11 cellular contexts compared by ENCODE assay signal in the genomic region with DNA sequence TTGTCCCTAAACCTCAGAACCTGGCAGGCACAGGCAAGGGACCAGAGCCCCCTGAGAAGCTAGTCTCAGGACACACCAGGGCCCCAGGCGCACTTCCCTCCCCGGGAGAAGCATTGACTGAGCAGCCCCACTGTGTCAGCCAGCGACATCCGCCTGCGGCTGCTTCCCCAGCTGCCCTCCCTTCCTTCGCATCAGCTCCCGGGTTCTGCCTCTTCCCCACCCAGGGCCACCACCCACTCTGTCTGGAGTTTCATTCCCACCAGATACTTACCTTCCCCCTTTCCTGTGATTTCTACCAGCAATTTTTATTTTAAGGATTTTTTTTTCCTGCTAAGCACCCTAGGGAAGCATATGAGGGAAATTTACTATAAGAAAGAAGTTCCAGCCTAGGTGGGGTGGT.
DNase-seq lines count a peak whose midpoint lies in the region; ATAC-seq and TF ChIP-seq lines count a peak whose summit lies in the region.
"Had no signal": no experiment of that assay in that cellular context is flagged by ENCODE, and none has a peak within 500 bp of the region (broad histone marks: within the 10 kb centered on the region; RNA-seq: fewer than 3 reads in every experiment).

No MANE protein-coding gene starts in this region.

- H3K36me3 ChIP-seq in brain microvascular endothelial cell (replicated peaks) (no peaks in the 10 kb centered on the region), right lobe of liver (peaks cover 0 to 18% (median 0%) of the 10 kb centered on the region in 4 donors)

- H3K27me3 Mint-ChIP-seq in HFFc6 (ENCODE audit: insufficient read depth), result peaks cover 4% of the 10 kb centered on the region
- no peaks in the 10 kb centered on the region for H3K27me3 Mint-ChIP-seq in stimulated activated naive B cell treated with anti-CD40 and anti-IgM and Interleukin-4, amounts not matched to agents 10 μg/mL and 1 μg/mL and 100 μg/mL, for 72 hours

- no peak overlapping the region for H3K4me3 Mint-ChIP-seq in HFFc6
- peak overlapping the region in 1 of 2 donors; percentile 18 for H3K4me3 Mint-ChIP-seq in stimulated activated naive B cell treated with anti-CD40 and anti-IgM and Interleukin-4, amounts not matched to agents 10 μg/mL and 1 μg/mL and 100 μg/mL, for 72 hours

- intact Hi-C loops in right lobe of liver (cut with DNase I), result no loop called here

- ATAC-seq in right lobe of liver, result peak; percentile 61 to 77 (median 72)
- peak; percentile 68 to 70 for ATAC-seq in stimulated activated naive B cell treated with anti-CD40 and anti-IgM and Interleukin-4, amounts not matched to agents 10 μg/mL and 1 μg/mL and 100 μg/mL, for 72 hours (replicated peaks)
- ATAC-seq in HG02798 (IDR thresholded peaks at IDR 0.05; ENCODE audit: poor library complexity, unreplicated experiment), result no peak

- H3K27ac ChIP-seq in brain microvascular endothelial cell, result peak overlapping the region; percentile 93
- H3K27ac ChIP-seq in right lobe of liver, result peak overlapping the region in 2 of 3 donors; percentile 50 to 81

- no peak for TF ChIP-seq POLR2A in right lobe of liver (IDR thresholded peaks at IDR 0.05)

- no peak overlapping the region for H3K4me3 ChIP-seq in brain microvascular endothelial cell (ENCODE audit: low read depth, low read length)
- H3K4me3 ChIP-seq in right lobe of liver, result no peak overlapping the region

- WGBS in right lobe of liver (ENCODE audit: insufficient coverage, low coverage, low lambda C conversion rate, missing lambda C conversion rate), result 55% methylated on average over 2 of the region's 7 CpGs

- TF ChIP-seq CTCF in HFFc6 (IDR thresholded peaks at IDR 0.05), result no peak
- TF ChIP-seq CTCF in brain microvascular endothelial cell (IDR thresholded peaks at IDR 0.05; ENCODE audit: low read depth, low read length, missing control alignments), result no peak
- TF ChIP-seq CTCF in right lobe of liver (IDR thresholded peaks at IDR 0.05), result no peak

- in situ Hi-C loops in brain microvascular endothelial cell (cut with HindIII; ENCODE audit: low pct_ligation_motif_present, low sequenced_read_pairs), result no loop called here

- peaks cover 46% of the 10 kb centered on the region for H3K4me1 Mint-ChIP-seq in HFFc6 (ENCODE audit: low read depth)
- H3K4me1 Mint-ChIP-seq in stimulated activated naive B cell treated with anti-CD40 and anti-IgM and Interleukin-4, amounts not matched to agents 10 μg/mL and 1 μg/mL and 100 μg/mL, for 72 hours, result peaks cover 10 to 17% of the 10 kb centered on the region in 2 donors

- peaks cover 42% of the 10 kb centered on the region for H3K36me3 Mint-ChIP-seq in HFFc6 (ENCODE audit: low read depth)
- peaks cover 2 to 3% of the 10 kb centered on the region in 2 donors for H3K36me3 Mint-ChIP-seq in stimulated activated naive B cell treated with anti-CD40 and anti-IgM and Interleukin-4, amounts not matched to agents 10 μg/mL and 1 μg/mL and 100 μg/mL, for 72 hours

- no peak for DNase-seq in HFFc6
- DNase-seq in brain microvascular endothelial cell, result peak; percentile 62
- DNase-seq in right lobe of liver, result peak in 1 of 3 donors; percentile 61
- no peak for DNase-seq in stimulated activated naive B cell treated with anti-CD40 and anti-IgM and Interleukin-4, amounts not matched to agents 10 μg/mL and 1 μg/mL and 100 μg/mL, for 72 hours
- no peak for DNase-seq in GM03348 (ENCODE audit: low spot score)
- DNase-seq in NCI-H526 treated with DMSO at 0.1 percent for 48 hours (lab: John Stamatoyannopoulos, UW), result no peak
- no peak for DNase-seq in activated T-cell treated with anti-CD3 and anti-CD28 coated beads for 4 hours
- DNase-seq: activated effector memory CD4-positive, alpha-beta T cell treated with Interleukin-2 at 50 U/mL for 16 hours; EL; NCI-H2171 had no signal

- H3K9me3 ChIP-seq in right lobe of liver, result no peaks in the 10 kb centered on the region

- H3K27me3 ChIP-seq in brain microvascular endothelial cell (replicated peaks), result no peaks in the 10 kb centered on the region
- H3K27me3 ChIP-seq in right lobe of liver, result no peaks in the 10 kb centered on the region

- H3K4me1 ChIP-seq in right lobe of liver, result peaks cover 0 to 3% (median 0%) of the 10 kb centered on the region in 4 donors

- 0 out of 2 replicates have a peak overlapping the region, but pooled peaks have one; percentile 17 for H3K27ac Mint-ChIP-seq in HFFc6
- H3K27ac Mint-ChIP-seq in stimulated activated naive B cell treated with anti-CD40 and anti-IgM and Interleukin-4, amounts not matched to agents 10 μg/mL and 1 μg/mL and 100 μg/mL, for 72 hours, result peak overlapping the region; percentile 52

- H3K9me3 Mint-ChIP-seq in HFFc6, result no peaks in the 10 kb centered on the region; the same call in 1 of the 2 replicates
- peaks cover 2 to 3% of the 10 kb centered on the region in 2 donors for H3K9me3 Mint-ChIP-seq in stimulated activated naive B cell treated with anti-CD40 and anti-IgM and Interleukin-4, amounts not matched to agents 10 μg/mL and 1 μg/mL and 100 μg/mL, for 72 hours
